In the genomic region with DNA sequence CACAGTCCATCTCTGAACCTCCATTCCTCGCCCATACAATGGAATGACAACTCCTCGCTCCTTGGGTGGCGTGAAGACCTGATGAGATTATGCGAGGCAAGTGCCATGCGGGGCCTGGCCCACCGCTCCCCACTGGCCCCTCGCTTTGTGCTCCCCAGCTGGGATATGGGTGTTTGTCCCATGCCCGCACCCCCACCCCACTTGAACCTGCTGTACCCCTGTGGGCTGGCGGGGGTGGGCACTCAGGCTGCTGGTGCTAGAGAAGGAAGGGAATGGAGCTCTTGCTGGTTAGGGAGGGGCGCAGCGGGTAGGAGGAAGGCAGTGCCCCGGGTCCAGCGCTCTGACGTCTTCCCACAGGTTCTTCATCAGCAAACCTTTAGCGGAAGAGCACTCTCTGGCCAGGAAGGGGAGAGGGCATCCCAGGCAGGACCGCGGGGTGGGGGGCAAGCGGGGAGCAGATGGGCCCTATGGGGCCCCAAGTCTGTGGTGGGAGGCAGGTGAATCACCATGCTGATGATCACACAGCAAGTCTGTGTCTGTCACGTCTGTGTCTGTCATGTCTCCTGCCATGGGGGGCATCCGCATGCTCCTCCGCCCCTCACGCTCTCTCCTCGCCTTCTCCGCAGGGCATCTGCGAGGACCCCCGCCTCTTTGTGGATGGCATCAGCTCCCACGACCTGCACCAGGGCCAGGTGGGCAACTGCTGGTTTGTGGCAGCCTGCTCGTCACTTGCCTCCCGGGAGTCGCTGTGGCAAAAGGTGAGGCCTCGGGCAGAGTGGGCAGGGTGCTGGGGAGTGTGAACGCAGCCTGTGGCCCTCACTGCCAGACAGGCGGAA, we compare ENCODE assay signal across 1 cellular context.
TF ChIP-seq lines count a peak whose summit lies in the region.

No MANE protein-coding gene starts in this region.

TF ChIP-seq in IMR-90, 13 proteins besides CTCF, POLR2A, EP300 and RAD21:
- TF ChIP-seq MXI1 (IDR thresholded peaks at IDR 0.05; ENCODE audit: borderline replicate concordance, low read depth, low read length) (no peak), RFX5 (IDR thresholded peaks at IDR 0.05; ENCODE audit: low read depth, low read length) (no peak), MAZ (IDR thresholded peaks at IDR 0.05; ENCODE audit: borderline replicate concordance, low read depth, low read length) (no peak), FOS (IDR thresholded peaks at IDR 0.05; ENCODE audit: low read depth, low read length) (no peak), RCOR1 (IDR thresholded peaks at IDR 0.05; ENCODE audit: insufficient replicate concordance, low read length) (no peak), NFE2L2 (IDR thresholded peaks at IDR 0.05; ENCODE audit: low read depth, low read length) (no peak), MAFK (IDR thresholded peaks at IDR 0.05; ENCODE audit: low read depth, low read length) (no peak), CHD1 (IDR thresholded peaks at IDR 0.05; ENCODE audit: low read depth, low read length) (no peak), SMC3 (IDR thresholded peaks at IDR 0.05; ENCODE audit: low read depth, low read length) (no peak), BHLHE40 (IDR thresholded peaks at IDR 0.05; ENCODE audit: low read depth, low read length) (no peak), CEBPB (IDR thresholded peaks at IDR 0.05; ENCODE audit: low read depth, low read length) (no peak)
- TF ChIP-seq, protein P1, sequence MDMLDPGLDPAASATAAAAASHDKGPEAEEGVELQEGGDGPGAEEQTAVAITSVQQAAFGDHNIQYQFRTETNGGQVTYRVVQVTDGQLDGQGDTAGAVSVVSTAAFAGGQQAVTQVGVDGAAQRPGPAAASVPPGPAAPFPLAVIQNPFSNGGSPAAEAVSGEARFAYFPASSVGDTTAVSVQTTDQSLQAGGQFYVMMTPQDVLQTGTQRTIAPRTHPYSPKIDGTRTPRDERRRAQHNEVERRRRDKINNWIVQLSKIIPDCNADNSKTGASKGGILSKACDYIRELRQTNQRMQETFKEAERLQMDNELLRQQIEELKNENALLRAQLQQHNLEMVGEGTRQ (IDR thresholded peaks at IDR 0.05; ENCODE audit: low read depth, low read length): no peak
- TF ChIP-seq, protein P2, sequence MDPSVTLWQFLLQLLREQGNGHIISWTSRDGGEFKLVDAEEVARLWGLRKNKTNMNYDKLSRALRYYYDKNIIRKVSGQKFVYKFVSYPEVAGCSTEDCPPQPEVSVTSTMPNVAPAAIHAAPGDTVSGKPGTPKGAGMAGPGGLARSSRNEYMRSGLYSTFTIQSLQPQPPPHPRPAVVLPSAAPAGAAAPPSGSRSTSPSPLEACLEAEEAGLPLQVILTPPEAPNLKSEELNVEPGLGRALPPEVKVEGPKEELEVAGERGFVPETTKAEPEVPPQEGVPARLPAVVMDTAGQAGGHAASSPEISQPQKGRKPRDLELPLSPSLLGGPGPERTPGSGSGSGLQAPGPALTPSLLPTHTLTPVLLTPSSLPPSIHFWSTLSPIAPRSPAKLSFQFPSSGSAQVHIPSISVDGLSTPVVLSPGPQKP (IDR thresholded peaks at IDR 0.05; ENCODE audit: borderline replicate concordance, low read depth, low read length): no peak
